8 cellular contexts compared by ENCODE assay signal in genomic region chr1:67429528-67430357, GRCh38. TPM values are rescaled to one million over a fixed set of nuclear protein-coding genes. Genes with fewer than 3 reads are reported as not detected.
DNase-seq lines count a peak whose midpoint lies in the region; ATAC-seq and TF ChIP-seq lines count a peak whose summit lies in the region.

No MANE protein-coding gene starts in this region.

- peak in 1 of 2 donors; percentile 58 for TF ChIP-seq POLR2A in thyroid gland (IDR thresholded peaks at IDR 0.05)

- H3K36me3 ChIP-seq in neuron (ENCODE audit: insufficient read depth, low read length): peaks cover 21% of the 10 kb centered on the region
- peaks cover 3 to 11% of the 10 kb centered on the region in 2 donors for H3K36me3 ChIP-seq in thyroid gland

- H3K27me3 ChIP-seq in CD4-positive, alpha-beta T cell (ENCODE audit: control insufficient read depth, insufficient read depth, low read length): no peaks in the 10 kb centered on the region
- no peaks in the 10 kb centered on the region for H3K27me3 ChIP-seq in neuron (ENCODE audit: insufficient read depth, low read length)
- H3K27me3 ChIP-seq in thyroid gland: no peaks in the 10 kb centered on the region

- POLR2A ChIA-PET in CD4-positive, alpha-beta T cell (lab: Charles Lee): interaction anchor here (0.6 to 3.7 kb wide), 14 partner anchors 10 to 505 kb away, joined by 3 to 26 read pairs (median 5); partner anchors contain the start of genes DNAI4, GADD45A, MIER1 and SLC35D1

- peak in 6 of 10 experiments; percentile 4 to 43 (median 18) for DNase-seq in CD4-positive, alpha-beta T cell
- DNase-seq in LNCaP clone FGC (ENCODE audit: low read depth): no peak
- DNase-seq in activated T-cell treated with anti-CD3 and anti-CD28 coated beads for 24 hours (ENCODE audit: low read depth): peak; percentile 28
- no peak for DNase-seq in fibroblast of pulmonary artery (ENCODE audit: low read depth)
- peak; percentile 32 to 38 for DNase-seq in thyroid gland
- no peak for DNase-seq in cerebellar cortex (ENCODE audit: low spot score)

- peaks cover 60% of the 10 kb centered on the region for H3K36me3 Mint-ChIP-seq in CD4-positive, alpha-beta T cell (ENCODE audit: low read depth)

- H3K4me1 ChIP-seq in neuron (ENCODE audit: insufficient read depth, low read length) (peaks cover 7% of the 10 kb centered on the region), thyroid gland (peaks cover 4 to 6% of the 10 kb centered on the region in 2 donors)

- no peaks in the 10 kb centered on the region for H3K27me3 Mint-ChIP-seq in CD4-positive, alpha-beta T cell

- H2AFZ ChIP-seq in neuron (ENCODE audit: low read depth, low read length): no peak overlapping the region

- no peaks in the 10 kb centered on the region for H3K9me3 Mint-ChIP-seq in CD4-positive, alpha-beta T cell

- H3K4me3 Mint-ChIP-seq in CD4-positive, alpha-beta T cell: peak overlapping the region; percentile 97

- WGBS in thyroid gland, 2 donors: 0 to 1% methylated on average over 29 to 38 of the region's 69 CpGs

- peak overlapping the region; percentile 94 for H3K27ac Mint-ChIP-seq in CD4-positive, alpha-beta T cell

- H3K4me3 ChIP-seq in LNCaP clone FGC (ENCODE audit: low read depth, low read length): peak overlapping the region; percentile 88
- H3K4me3 ChIP-seq in fibroblast of pulmonary artery (replicated peaks; ENCODE audit: low read depth, low read length): peak overlapping the region; percentile 95
- peak overlapping the region; percentile 95 for H3K4me3 ChIP-seq in neuron (ENCODE audit: low read length)
- peak overlapping the region; percentile 56 to 82 (median 70) for H3K4me3 ChIP-seq in thyroid gland (replicated peaks in 1 of 3)

- H3K27ac ChIP-seq in CD4-positive, alpha-beta T cell (ENCODE audit: low read depth, low read length): peak overlapping the region; percentile 66
- H3K27ac ChIP-seq in thyroid gland: peak overlapping the region; percentile 54 to 93 (median 90)

- no peak for TF ChIP-seq CTCF in CD4-positive, alpha-beta T cell (IDR thresholded peaks at IDR 0.05)
- TF ChIP-seq CTCF in LNCaP clone FGC (IDR thresholded peaks at IDR 0.05; ENCODE audit: control insufficient read depth, extremely low read depth, insufficient read depth) (no peak), fibroblast of pulmonary artery (IDR thresholded peaks at IDR 0.05; ENCODE audit: low read length, missing control alignments) (no peak), thyroid gland (IDR thresholded peaks at IDR 0.05) (no peak)

- CTCF ChIA-PET in CD4-positive, alpha-beta T cell (lab: Charles Lee): interaction anchor here (1.2 to 2.0 kb wide), 3 partner anchors 70 to 336 kb away, joined by 3 to 5 read pairs (median 3); no protein-coding TSS in a partner anchor

- intact Hi-C loops in CD4-positive, alpha-beta T cell (cut with DNase I, micrococcal nuclease): loop anchor here (2.0 to 10.0 kb wide), 7 partner anchors 255 to 502 kb away; partner anchors contain the start of genes GADD45A (in 2 of the 2) and SLC35D1 (in 1 of the 2)
- intact Hi-C loops in thyroid gland (cut with DNase I): no loop called here

- H3K4me1 Mint-ChIP-seq in CD4-positive, alpha-beta T cell (ENCODE audit: low read depth): peaks cover 67% of the 10 kb centered on the region

- ATAC-seq in CD4-positive, alpha-beta T cell (ENCODE audit: poor library complexity): peak; percentile 6
- ATAC-seq in GM21528 (IDR thresholded peaks at IDR 0.05; ENCODE audit: low FRiP score, unreplicated experiment): peak; percentile 15

- H3K9me3 ChIP-seq in CD4-positive, alpha-beta T cell (ENCODE audit: control insufficient read depth, low read length): no peaks in the 10 kb centered on the region
- no peaks in the 10 kb centered on the region for H3K9me3 ChIP-seq in neuron (ENCODE audit: low read length)
- H3K9me3 ChIP-seq in thyroid gland: no peaks in the 10 kb centered on the region

RNA-seq across cellular contexts. Expression of gene SERBP1, which starts 0.5 kb away (rescaled TPM):
- total RNA-seq in CD4-positive, alpha-beta T cell: 100 to 1,000 TPM; 128 to 135 TPM
- 100 to 1,000 TPM; 185 to 218 (median 204) TPM for total RNA-seq in thyroid gland

Comparison
In these comparisons a context has a peak if more than half of its experiments do, and no peak if none do; other contexts are left out.
1. DNase-seq: peak in CD4-positive, alpha-beta T cell (6 of 10), activated T-cell treated with anti-CD3 and anti-CD28 coated beads for 24 hours (single experiment) and thyroid gland (2 of 2); none in LNCaP clone FGC (single experiment), fibroblast of pulmonary artery (single experiment) and cerebellar cortex (single experiment).
2. Peak in every context shown above with its lines, with median percentiles within 50 percentile points of each other: H3K4me3 ChIP-seq.